11 cellular contexts compared by ENCODE assay signal in the genomic region with DNA sequence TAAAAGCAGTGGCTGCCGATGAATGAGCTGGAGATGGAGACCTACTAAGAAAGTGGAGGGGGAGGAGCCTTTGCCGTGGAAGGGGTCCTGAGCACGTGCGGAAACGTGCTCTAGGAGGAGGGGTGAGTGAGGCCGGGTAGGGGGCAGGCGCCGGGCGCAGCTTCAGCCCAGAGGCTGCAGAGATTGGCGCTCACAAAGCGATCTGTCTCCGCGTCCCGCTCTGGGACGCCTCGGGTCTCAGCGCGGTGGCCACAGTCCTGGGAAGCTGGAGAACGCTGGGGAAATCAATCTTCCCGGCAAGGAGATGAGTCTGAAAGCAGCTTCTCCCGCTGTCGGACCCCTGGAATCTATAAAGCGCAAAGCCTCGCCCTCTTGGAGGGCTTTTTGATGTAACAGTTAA. TPM values are rescaled to one million over a fixed set of nuclear protein-coding genes. Genes with fewer than 3 reads are reported as not detected.
DNase-seq lines count a peak whose midpoint lies in the region; ATAC-seq and TF ChIP-seq lines count a peak whose summit lies in the region.
"Had no signal": no experiment of that assay in that cellular context is flagged by ENCODE, and none has a peak within 500 bp of the region (broad histone marks: within the 10 kb centered on the region; RNA-seq: fewer than 3 reads in every experiment).

No MANE protein-coding gene starts in this region.

- no peaks in the 10 kb centered on the region for H4K20me1 ChIP-seq in neural cell (ENCODE audit: insufficient read depth)

- H3K4me3 ChIP-seq in AG10803 (ENCODE audit: low read length) = peak overlapping the region; percentile 27
- peak overlapping the region; percentile 45 for H3K4me3 ChIP-seq in HFF-Myc (replicated peaks; ENCODE audit: low read depth, low read length)
- H3K4me3 ChIP-seq in epithelial cell of proximal tubule (ENCODE audit: low read depth, low read length) = peak overlapping the region; percentile 71
- H3K4me3 ChIP-seq in neural cell (ENCODE audit: low read length) = peak overlapping the region; percentile 74

- peaks cover 40% of the 10 kb centered on the region for H3K27me3 Mint-ChIP-seq in activated CD8-positive, alpha-beta T cell treated with anti-CD3 and anti-CD28 coated beads, Interleukin-2, amount 10 ng/mL, durations not matched to agents 7 days and 5 days (ENCODE audit: low read depth)

- TF ChIP-seq CTCF in AG10803 (conservative IDR thresholded peaks at IDR 0.05; ENCODE audit: low read length) = no peak
- no peak for TF ChIP-seq CTCF in HFF-Myc (IDR thresholded peaks at IDR 0.05; ENCODE audit: low read depth, low read length, missing control alignments)
- TF ChIP-seq CTCF in epithelial cell of proximal tubule (conservative IDR thresholded peaks at IDR 0.05; ENCODE audit: low read depth, low read length) = no peak
- TF ChIP-seq CTCF in neural cell (IDR thresholded peaks at IDR 0.05; ENCODE audit: poor library complexity, severe bottlenecking) = no peak

- no peak for TF ChIP-seq RAD21 in neural cell (conservative IDR thresholded peaks at IDR 0.05)

- no peak overlapping the region for H3K27ac Mint-ChIP-seq in activated CD8-positive, alpha-beta T cell treated with anti-CD3 and anti-CD28 coated beads, Interleukin-2, amount 10 ng/mL, durations not matched to agents 7 days and 5 days
- H3K27ac Mint-ChIP-seq: activated B cell treated with CpG ODN at 0.5 μM for 24 hours had no signal

- no peak overlapping the region for H3K4me3 Mint-ChIP-seq in activated CD8-positive, alpha-beta T cell treated with anti-CD3 and anti-CD28 coated beads, Interleukin-2, amount 10 ng/mL, durations not matched to agents 7 days and 5 days
- H3K4me3 Mint-ChIP-seq: activated B cell treated with CpG ODN at 0.5 μM for 24 hours had no signal

- H3K4me1 Mint-ChIP-seq in activated CD8-positive, alpha-beta T cell treated with anti-CD3 and anti-CD28 coated beads, Interleukin-2, amount 10 ng/mL, durations not matched to agents 7 days and 5 days (ENCODE audit: low read depth) = no peaks in the 10 kb centered on the region

- no peaks in the 10 kb centered on the region for H3K36me3 Mint-ChIP-seq in activated CD8-positive, alpha-beta T cell treated with anti-CD3 and anti-CD28 coated beads, Interleukin-2, amount 10 ng/mL, durations not matched to agents 7 days and 5 days (ENCODE audit: low read depth)

- POLR2A ChIA-PET in activated CD8-positive, alpha-beta T cell treated with anti-CD3 and anti-CD28 coated beads, Interleukin-2, amount 10 ng/mL, durations not matched to agents 7 days and 5 days (lab: Charles Lee) = no interaction called here

- no peaks in the 10 kb centered on the region for H3K9me3 ChIP-seq in neural cell (ENCODE audit: low read length)

- H3K79me2 ChIP-seq in neural cell (replicated peaks; ENCODE audit: insufficient read depth, low read length) = no peaks in the 10 kb centered on the region

- H2AFZ ChIP-seq in neural cell (ENCODE audit: low read depth, low read length) = no peak overlapping the region

- TF ChIP-seq EP300 in neural cell (conservative IDR thresholded peaks at IDR 0.05; ENCODE audit: poor library complexity, severe bottlenecking) = no peak

- H3K9ac ChIP-seq in neural cell (ENCODE audit: low read length) = no peak overlapping the region

- DNase-seq in AG10803 (ENCODE audit: low read depth) = no peak
- no peak for DNase-seq in HFF-Myc (ENCODE audit: extremely low read depth, low read depth)
- DNase-seq in epithelial cell of proximal tubule (ENCODE audit: low read depth) = no peak
- DNase-seq in NOMO-1 treated with DMSO at 0.1 percent for 48 hours (lab: John Stamatoyannopoulos, UW; ENCODE audit: unreplicated experiment) = no peak
- no peak for DNase-seq in activated CD8-positive, alpha-beta T cell treated with anti-CD3 and anti-CD28 coated beads, Interleukin-2, amount 10 ng/mL, durations not matched to agents 7 days and 5 days
- DNase-seq: activated B cell treated with CpG ODN at 0.5 μM for 24 hours, dermis blood vessel endothelial cell, NCI-H2081 treated with DMSO at 0.1 percent for 48 hours had no signal

- peaks cover 44% of the 10 kb centered on the region for H3K27me3 ChIP-seq in neural cell (ENCODE audit: insufficient read depth, low read depth, low read length)

- no peaks in the 10 kb centered on the region for H3K9me2 ChIP-seq in neural cell (ENCODE audit: insufficient read depth, low read length)

- H3F3A ChIP-seq in neural cell (ENCODE audit: insufficient read depth, low read length, poor library complexity, severe bottlenecking) = no peaks in the 10 kb centered on the region

- H3K9me3 Mint-ChIP-seq in activated CD8-positive, alpha-beta T cell treated with anti-CD3 and anti-CD28 coated beads, Interleukin-2, amount 10 ng/mL, durations not matched to agents 7 days and 5 days (ENCODE audit: insufficient read depth) = no peaks in the 10 kb centered on the region
- H3K9me3 Mint-ChIP-seq: activated B cell treated with CpG ODN at 0.5 μM for 24 hours had no signal

- CTCF ChIA-PET in activated CD8-positive, alpha-beta T cell treated with anti-CD3 and anti-CD28 coated beads, Interleukin-2, amount 10 ng/mL, durations not matched to agents 7 days and 5 days (lab: Charles Lee) = no interaction called here

- no peaks in the 10 kb centered on the region for H3K36me3 ChIP-seq in neural cell (ENCODE audit: insufficient read depth, low read length)

- H3K27ac ChIP-seq in neural cell (ENCODE audit: low read length) = no peak overlapping the region

- H3K4me2 ChIP-seq in neural cell (ENCODE audit: low read length) = no peak overlapping the region

- no peak for ATAC-seq in HG03354 (IDR thresholded peaks at IDR 0.05; ENCODE audit: poor library complexity, severe bottlenecking, unreplicated experiment)
- no peak for ATAC-seq in activated CD8-positive, alpha-beta T cell treated with anti-CD3 and anti-CD28 coated beads, Interleukin-2, amount 10 ng/mL, durations not matched to agents 7 days and 5 days
- no peak for ATAC-seq in HG03196 (IDR thresholded peaks at IDR 0.05; ENCODE audit: unreplicated experiment)

TF ChIP-seq in neural cell, 6 proteins besides CTCF, POLR2A, EP300 and RAD21:
- TF ChIP-seq SMC3 (conservative IDR thresholded peaks at IDR 0.05; ENCODE audit: poor library complexity) = no peak
- no peak for TF ChIP-seq REST (IDR thresholded peaks at IDR 0.05; ENCODE audit: borderline replicate concordance)
- TF ChIP-seq TAF1 (IDR thresholded peaks at IDR 0.05; ENCODE audit: low read depth) = no peak
- no peak for TF ChIP-seq EZH2 (IDR thresholded peaks at IDR 0.05; ENCODE audit: borderline replicate concordance, insufficient read depth, low read length, poor library complexity, severe bottlenecking)
- no peak for TF ChIP-seq MXI1 (conservative IDR thresholded peaks at IDR 0.05; ENCODE audit: poor library complexity, severe bottlenecking)
- TF ChIP-seq POLR2AphosphoS5 (IDR thresholded peaks at IDR 0.05) = no peak

RNA-seq across cellular contexts. Expression of gene ARHGAP6, which starts 0.5 kb away (rescaled TPM):
- 2.0 and 4.9 TPM in 2 replicates for total RNA-seq in epithelial cell of proximal tubule
- polyA plus RNA-seq in neural cell = 0.40 TPM in 1 of 2 replicates, not detected in the other
- 0.58 and 0.73 TPM in 2 replicates for polyA minus RNA-seq in neural cell
- total RNA-seq in activated CD8-positive, alpha-beta T cell treated with anti-CD3 and anti-CD28 coated beads, Interleukin-2, amount 10 ng/mL, durations not matched to agents 7 days and 5 days = not detected
